11 cellular contexts compared by ENCODE assay signal in genomic region chr13:77509221-77509620, GRCh38. TPM values are rescaled to one million over a fixed set of nuclear protein-coding genes. Genes with fewer than 3 reads are reported as not detected.
DNase-seq lines count a peak whose midpoint lies in the region; ATAC-seq and TF ChIP-seq lines count a peak whose summit lies in the region.
"Had no signal": no experiment of that assay in that cellular context is flagged by ENCODE, and none has a peak within 500 bp of the region (broad histone marks: within the 10 kb centered on the region; RNA-seq: fewer than 3 reads in every experiment).

No MANE protein-coding gene starts in this region.

- H3K9me3 ChIP-seq in osteoblast (ENCODE audit: low read depth, low read length) (no peaks in the 10 kb centered on the region), body of pancreas (no peaks in the 10 kb centered on the region)

- peaks cover 7% of the 10 kb centered on the region for H3K27me3 ChIP-seq in osteoblast (ENCODE audit: insufficient read depth, low read length)
- H3K27me3 ChIP-seq in body of pancreas: no peaks in the 10 kb centered on the region

- peak overlapping the region; percentile 41 for H3K4me2 ChIP-seq in osteoblast (ENCODE audit: insufficient read depth, low read length)

- H3K4me1 ChIP-seq in osteoblast (ENCODE audit: insufficient read depth, low read length) (peaks cover 22% of the 10 kb centered on the region), body of pancreas (no peaks in the 10 kb centered on the region)

- ATAC-seq in body of pancreas: no peak

- intact Hi-C loops in body of pancreas (cut with DNase I): no loop called here

- peaks cover 2% of the 10 kb centered on the region for H4K20me1 ChIP-seq in osteoblast (ENCODE audit: insufficient read depth, low read length)

- H3K79me2 ChIP-seq in osteoblast (ENCODE audit: insufficient read depth, low read length): no peaks in the 10 kb centered on the region

- no peak overlapping the region for H2AFZ ChIP-seq in osteoblast (ENCODE audit: low read length)

- no peak overlapping the region for H3K4me3 ChIP-seq in osteoblast (ENCODE audit: insufficient read depth, low read length)
- no peak overlapping the region for H3K4me3 ChIP-seq in body of pancreas

- H3K36me3 ChIP-seq in osteoblast (ENCODE audit: insufficient read depth, low read length) (no peaks in the 10 kb centered on the region), body of pancreas (replicated peaks in 1 of 2; ENCODE audit: insufficient read depth in 1 of 2, low read depth in 2 of 2) (no peaks in the 10 kb centered on the region)

- H3K27ac ChIP-seq in osteoblast (ENCODE audit: low read depth, low read length): no peak overlapping the region
- no peak overlapping the region for H3K27ac ChIP-seq in body of pancreas

- TF ChIP-seq CTCF in osteoblast (IDR thresholded peaks at IDR 0.05; ENCODE audit: extremely low read depth, low read depth, low read length) (no peak), body of pancreas (IDR thresholded peaks at IDR 0.05) (no peak)

- no peak for TF ChIP-seq POLR2A in body of pancreas (IDR thresholded peaks at IDR 0.05)

- 25 to 35% methylated on average over 2 of the region's 2 CpGs for WGBS in body of pancreas, 2 donors

- peak; percentile 59 for DNase-seq in ELR (ENCODE audit: low read depth)
- peak; percentile 21 for DNase-seq in NCI-H446 treated with DMSO at 0.1 percent for 48 hours (lab: John Stamatoyannopoulos, UW)
- peak; percentile 76 for DNase-seq in dermis blood vessel endothelial cell
- peak; percentile 41 for DNase-seq in osteoblast (ENCODE audit: insufficient read length, low spot score, missing footprints)
- DNase-seq in activated CD4-positive, alpha-beta T cell treated with anti-CD3 and anti-CD28 coated beads, Interleukin-2, amount 50 U/mL, for 4 hours: no peak
- DNase-seq in NCI-H146 (lab: John Stamatoyannopoulos, UW): no peak
- no peak for DNase-seq in hippocampal formation (lab: John Stamatoyannopoulos, UW)
- no peak for DNase-seq in body of pancreas
- DNase-seq: DMS79 treated with DMSO at 0.1 percent for 48 hours; effector CD4-positive, alpha-beta T cell; NCI-H2171 had no signal

RNA-seq across cellular contexts. Expression of gene SCEL, which starts 26.3 kb away (rescaled TPM):
- total RNA-seq in dermis blood vessel endothelial cell: under 0.01 TPM in 1 of 2 replicates, not detected in the other
- total RNA-seq in osteoblast: not detected in 2 replicates
- total RNA-seq in body of pancreas: not detected

Comparison
In these comparisons a context has a peak if more than half of its experiments do, and no peak if none do; other contexts are left out.
1. DNase-seq: peak in ELR (single experiment), NCI-H446 treated with DMSO at 0.1 percent for 48 hours (single experiment), dermis blood vessel endothelial cell (single experiment) and osteoblast (single experiment); none in activated CD4-positive, alpha-beta T cell treated with anti-CD3 and anti-CD28 coated beads, Interleukin-2, amount 50 U/mL, for 4 hours (0 of 2), NCI-H146 (single experiment), hippocampal formation (0 of 2) and body of pancreas (0 of 4).